ENCODE assay signal across 23 cellular contexts in genomic region chr4:89334311-89334710, GRCh38.
"Had no signal": no experiment of that assay in that cellular context is flagged by ENCODE, and none has a peak within 500 bp of the region (broad histone marks: within the 10 kb centered on the region; RNA-seq: fewer than 3 reads in every experiment).

No MANE protein-coding gene starts in this region.

- H3K27me3 Mint-ChIP-seq: activated naive CD4-positive, alpha-beta T cell treated with anti-CD3 and anti-CD28 coated beads, Interleukin-2, amount 50 U/mL, for 24 hours; brain; progenitor cell of endocrine pancreas had no signal

- H3K36me3 Mint-ChIP-seq: activated naive CD4-positive, alpha-beta T cell treated with anti-CD3 and anti-CD28 coated beads, Interleukin-2, amount 50 U/mL, for 24 hours; brain; mesothelial cell of epicardium; natural killer cell; type B pancreatic cell had no signal

- ATAC-seq: activated CD8-positive, alpha-beta T cell treated with anti-CD3 and anti-CD28 coated beads, Interleukin-2, amount 10 ng/mL, durations not matched to agents 7 days and 5 days; natural killer cell had no signal

- H3K27ac Mint-ChIP-seq: activated CD8-positive, alpha-beta T cell treated with anti-CD3 and anti-CD28 coated beads, Interleukin-2, amount 10 ng/mL, durations not matched to agents 7 days and 5 days; activated naive CD4-positive, alpha-beta T cell treated with anti-CD3 and anti-CD28 coated beads, Interleukin-2, amount 50 U/mL, for 24 hours; brain; mesothelial cell of epicardium; natural killer cell; progenitor cell of endocrine pancreas; T-helper 2 cell treated with Interferon-gamma antibody and Interleukin-4, amounts not matched to agents 5 μg/mL and 100 μg/mL, for 36 hours; type B pancreatic cell had no signal

- DNase-seq: activated CD4-positive, alpha-beta T cell treated with anti-CD3 and anti-CD28 coated beads, Interleukin-2, amount 50 U/mL, for 1 hour; activated CD4-positive, CD25-positive, alpha-beta regulatory T cell treated with anti-CD3 and anti-CD28 coated beads, Interleukin-2, amount 50 U/mL, for 72 hours; activated CD8-positive, alpha-beta T cell treated with anti-CD3 and anti-CD28 coated beads, Interleukin-2, amount 10 ng/mL, durations not matched to agents 7 days and 5 days; activated gamma-delta T cell treated with Interleukin-2 at 50 U/mL for 16 hours; activated T-cell treated with anti-CD3 and anti-CD28 coated beads, Interleukin-2, amount 50 U/mL, for 1 hour; aorta; caudate nucleus; effector memory CD4-positive, alpha-beta T cell; foreskin melanocyte; head of caudate nucleus; hypothalamus; left ventricle myocardium inferior; natural killer cell; retina; stimulated activated CD4-positive, alpha-beta T cell treated with anti-CD3 and anti-CD28 coated beads, Interleukin-2, amount 100 ng/mL, for 48 hours; stimulated activated naive CD4-positive, alpha-beta T cell treated with Interleukin-2 at 50 U/mL for 16 hours; WERI-Rb-1 had no signal

- H3K4me3 Mint-ChIP-seq: activated CD8-positive, alpha-beta T cell treated with anti-CD3 and anti-CD28 coated beads, Interleukin-2, amount 10 ng/mL, durations not matched to agents 7 days and 5 days; activated naive CD4-positive, alpha-beta T cell treated with anti-CD3 and anti-CD28 coated beads, Interleukin-2, amount 50 U/mL, for 24 hours; brain; mesothelial cell of epicardium; natural killer cell; T-helper 2 cell treated with Interferon-gamma antibody and Interleukin-4, amounts not matched to agents 5 μg/mL and 100 μg/mL, for 36 hours; type B pancreatic cell had no signal

- H3K9me3 Mint-ChIP-seq: activated naive CD4-positive, alpha-beta T cell treated with anti-CD3 and anti-CD28 coated beads, Interleukin-2, amount 50 U/mL, for 24 hours; brain; mesothelial cell of epicardium; natural killer cell; T-helper 2 cell treated with Interferon-gamma antibody and Interleukin-4, amounts not matched to agents 5 μg/mL and 100 μg/mL, for 36 hours had no signal

- H3K4me1 Mint-ChIP-seq: activated naive CD4-positive, alpha-beta T cell treated with anti-CD3 and anti-CD28 coated beads, Interleukin-2, amount 50 U/mL, for 24 hours; brain; mesothelial cell of epicardium had no signal
